19 cellular contexts compared by ENCODE assay signal in genomic region chr2:105780606-105781005, GRCh38. TPM values are rescaled to one million over a fixed set of nuclear protein-coding genes. Genes with fewer than 3 reads are reported as not detected.
DNase-seq lines count a peak whose midpoint lies in the region; ATAC-seq and TF ChIP-seq lines count a peak whose summit lies in the region.
"Had no signal": no experiment of that assay in that cellular context is flagged by ENCODE, and none has a peak within 500 bp of the region (broad histone marks: within the 10 kb centered on the region; RNA-seq: fewer than 3 reads in every experiment).

No MANE protein-coding gene starts in this region.

- ATAC-seq in body of pancreas: peak; percentile 18
- ATAC-seq in GM19328 (IDR thresholded peaks at IDR 0.05; ENCODE audit: unreplicated experiment): no peak
- ATAC-seq: sciatic nerve, upper lobe of right lung had no signal

- H3K79me2 ChIP-seq in SK-N-SH (ENCODE audit: insufficient read depth): peaks cover 70% of the 10 kb centered on the region; the same call in 1 of the 2 replicates

- no peak for TF ChIP-seq POLR2A in Peyer's patch (IDR thresholded peaks at IDR 0.05)
- no peak for TF ChIP-seq POLR2A in body of pancreas (IDR thresholded peaks at IDR 0.05)

- H3K9ac ChIP-seq in SK-N-SH: no peak overlapping the region

- peaks cover 71% of the 10 kb centered on the region for H4K20me1 ChIP-seq in SK-N-SH (ENCODE audit: insufficient read depth)

- CTCF ChIA-PET in SK-N-SH (lab: Yijun Ruan, JAX): no interaction called here

- no peaks in the 10 kb centered on the region for H3K27me3 ChIP-seq in Peyer's patch
- H3K27me3 ChIP-seq in body of pancreas: no peaks in the 10 kb centered on the region
- no peaks in the 10 kb centered on the region for H3K27me3 ChIP-seq in SK-N-SH (ENCODE audit: insufficient read depth)
- H3K27me3 ChIP-seq: SJSA1, upper lobe of right lung had no signal

- no peak overlapping the region for H2AFZ ChIP-seq in SK-N-SH (ENCODE audit: low read depth)

- H3K4me3 ChIP-seq in Peyer's patch: no peak overlapping the region
- no peak overlapping the region for H3K4me3 ChIP-seq in body of pancreas
- H3K4me3 ChIP-seq in SK-N-SH (ENCODE audit: low read depth in 2 of 2, low read length in 1 of 2): no peak overlapping the region
- H3K4me3 ChIP-seq: coronary artery, SJSA1, upper lobe of right lung had no signal

- no peaks in the 10 kb centered on the region for H3K9me2 ChIP-seq in SK-N-SH

- peaks cover 0 to 41% (median 26%) of the 10 kb centered on the region in 4 donors for H3K4me1 ChIP-seq in Peyer's patch
- peaks cover 50% of the 10 kb centered on the region for H3K4me1 ChIP-seq in body of pancreas
- H3K4me1 ChIP-seq in SK-N-SH (ENCODE audit: control insufficient read depth in 1 of 2, insufficient read depth in 2 of 2, low read depth in 1 of 2, low read length in 1 of 2): peaks cover 0 to 25% of the 10 kb centered on the region in 2 experiments; a peak in 1 of 4 replicates

- no peaks in the 10 kb centered on the region for H3F3A ChIP-seq in SK-N-SH (replicated peaks; ENCODE audit: insufficient read depth)

- DNase-seq in activated CD8-positive, alpha-beta memory T cell treated with anti-CD3 and anti-CD28 coated beads for 24 hours: peak; percentile 56
- DNase-seq in activated CD8-positive, alpha-beta memory T cell treated with anti-CD3 and anti-CD28 coated beads, Interleukin-2, amount 50 U/mL, for 4 hours: no peak
- DNase-seq in Peyer's patch: peak in 2 of 3 donors; percentile 14 to 38
- DNase-seq in body of pancreas: no peak
- DNase-seq in renal cortical epithelial cell (ENCODE audit: low read depth): peak; percentile 21
- no peak for DNase-seq in SK-N-SH
- no peak for DNase-seq in dedifferentiated amniotic fluid mesenchymal stem cell (ENCODE audit: extremely low spot score)
- DNase-seq: COR-L47; GF-D8; glutamatergic neuron; HCEC 1CT; NCI-H2029 treated with DMSO at 0.1 percent for 48 hours; NCI-H524 treated with DMSO at 0.1 percent for 48 hours; stimulated activated CD4-positive, alpha-beta T cell treated with anti-CD3 and anti-CD28 coated beads, Interleukin-4, amount 100 ng/mL, for 4 hours; upper lobe of right lung had no signal

- TF ChIP-seq RAD21 in SK-N-SH (IDR thresholded peaks at IDR 0.05; ENCODE audit: low read length): no peak

- TF ChIP-seq CTCF in Peyer's patch (IDR thresholded peaks at IDR 0.05) (no peak), body of pancreas (IDR thresholded peaks at IDR 0.05) (no peak), SK-N-SH (IDR thresholded peaks at IDR 0.05) (no peak)

- no peak overlapping the region for H3K4me2 ChIP-seq in SK-N-SH

- H3K9me3 ChIP-seq in Peyer's patch (no peaks in the 10 kb centered on the region), body of pancreas (no peaks in the 10 kb centered on the region), SK-N-SH (no peaks in the 10 kb centered on the region)
- H3K9me3 ChIP-seq: SJSA1, upper lobe of right lung had no signal

- H3K36me3 ChIP-seq in Peyer's patch (peaks cover 0 to 8% (median 0%) of the 10 kb centered on the region in 3 donors), body of pancreas (replicated peaks in 1 of 2; ENCODE audit: insufficient read depth in 1 of 2, low read depth in 2 of 2) (no peaks in the 10 kb centered on the region), SK-N-SH (replicated peaks in 1 of 2; ENCODE audit: control insufficient read depth in 1 of 2, insufficient read depth in 2 of 2, low read length in 1 of 2) (peaks cover 0 to 3% of the 10 kb centered on the region in 2 experiments)
- H3K36me3 ChIP-seq: SJSA1, upper lobe of right lung had no signal

- intact Hi-C loops in body of pancreas (cut with DNase I): no loop called here

- no peak for TF ChIP-seq EP300 in SK-N-SH (IDR thresholded peaks at IDR 0.05; ENCODE audit: borderline replicate concordance in 1 of 2, low read depth in 1 of 2, low read length in 1 of 2)

- H3K27ac ChIP-seq in Peyer's patch (peak overlapping the region in 1 of 4 donors; percentile 11), body of pancreas (peak overlapping the region in 1 of 4 donors; percentile 40), SK-N-SH (ENCODE audit: low read depth in 2 of 2, low read length in 1 of 2) (no peak overlapping the region)
- H3K27ac ChIP-seq: coronary artery, SJSA1, upper lobe of right lung had no signal

- 80 to 85% methylated on average over 5 of the region's 5 CpGs for WGBS in body of pancreas, 2 donors
- 100% methylated on average over 3 of the region's 5 CpGs for WGBS in SK-N-SH (ENCODE audit: low lambda C conversion rate)

- POLR2A ChIA-PET in SK-N-SH (lab: Yijun Ruan, JAX): no interaction called here

TF ChIP-seq in SK-N-SH, 30 proteins besides CTCF, POLR2A, EP300 and RAD21:
- TF ChIP-seq TCF12 (IDR thresholded peaks at IDR 0.05) (no peak), MEF2A (IDR thresholded peaks at IDR 0.05; ENCODE audit: borderline replicate concordance, low read depth) (no peak), GABPA (IDR thresholded peaks at IDR 0.05; ENCODE audit: low read depth) (no peak), MXI1 (IDR thresholded peaks at IDR 0.05; ENCODE audit: low read depth, low read length) (no peak), IRF3 (IDR thresholded peaks at IDR 0.05; ENCODE audit: low read depth, low read length) (no peak), PBX3 (IDR thresholded peaks at IDR 0.05) (no peak), YY1 (IDR thresholded peaks at IDR 0.05; ENCODE audit: low read depth) (no peak), GATA2 (CRISPR knock-in tag; IDR thresholded peaks at IDR 0.05) (no peak), POLR2AphosphoS5 (IDR thresholded peaks at IDR 0.05; ENCODE audit: low read depth, low read length) (no peak), USF2 (IDR thresholded peaks at IDR 0.05; ENCODE audit: borderline replicate concordance, low read depth, low read length) (no peak), NFIC (IDR thresholded peaks at IDR 0.05; ENCODE audit: borderline replicate concordance) (no peak), MAX (IDR thresholded peaks at IDR 0.05; ENCODE audit: low read depth) (no peak), ZBTB33 (IDR thresholded peaks at IDR 0.05; ENCODE audit: borderline replicate concordance, low read depth) (no peak), TEAD4 (IDR thresholded peaks at IDR 0.05; ENCODE audit: borderline replicate concordance, insufficient read depth) (no peak), FOXM1 (IDR thresholded peaks at IDR 0.05; ENCODE audit: low read depth) (no peak), FOXJ3 (CRISPR knock-in tag; IDR thresholded peaks at IDR 0.05) (no peak), RXRA (IDR thresholded peaks at IDR 0.05; ENCODE audit: borderline replicate concordance, low read depth) (no peak)

RNA-seq across cellular contexts. Expression of gene NCK2, which starts 35.9 kb away (rescaled TPM):
- total RNA-seq in Peyer's patch: 10 to 100 TPM; 58.6 to 94.5 (median 85.8) TPM
- 10 to 100 TPM; 36.6 to 42.8 TPM for total RNA-seq in body of pancreas
- total RNA-seq in renal cortical epithelial cell: 45.7 and 65.0 TPM in 2 replicates
- 31.9 and 42.8 TPM in 2 replicates for polyA plus RNA-seq in SK-N-SH (2012; rRNA removed)
- polyA plus RNA-seq in SK-N-SH (2012; cell fraction: cytosol; rRNA removed): 32.8 and 43.8 TPM in 2 replicates
- polyA plus RNA-seq in SK-N-SH (2012; cell fraction: nucleus; rRNA removed): 9.3 and 13.0 TPM in 2 replicates

Comparison
In these comparisons a context has a peak if more than half of its experiments do, and no peak if none do; other contexts are left out.
1. DNase-seq: peak in activated CD8-positive, alpha-beta memory T cell treated with anti-CD3 and anti-CD28 coated beads for 24 hours (single experiment), Peyer's patch (2 of 3) and renal cortical epithelial cell (single experiment); none in activated CD8-positive, alpha-beta memory T cell treated with anti-CD3 and anti-CD28 coated beads, Interleukin-2, amount 50 U/mL, for 4 hours (single experiment), body of pancreas (0 of 4), SK-N-SH (single experiment) and dedifferentiated amniotic fluid mesenchymal stem cell (single experiment).